In genomic region chr1:27671964-27672749, GRCh38 we compare ENCODE assay signal across 8 cellular contexts. TPM values are rescaled to one million over a fixed set of nuclear protein-coding genes. Genes with fewer than 3 reads are reported as not detected.
DNase-seq lines count a peak whose midpoint lies in the region; ATAC-seq and TF ChIP-seq lines count a peak whose summit lies in the region.

TSS of gene IFI6 (minus strand) at chr1:27672192. CDS start at chr1:27669314, 2,878 bp downstream.

- TF ChIP-seq CTCF in AG04449 (IDR thresholded peaks at IDR 0.05; ENCODE audit: insufficient read depth, low read length, missing control alignments) (peak; percentile 32), activated B cell treated with CpG ODN at 0.5 μM for 24 hours (IDR thresholded peaks at IDR 0.05) (no peak)

- H3K4me3 Mint-ChIP-seq in activated B cell treated with CpG ODN at 0.5 μM for 24 hours, result peak within 1 kb of the TSS; percentile 97
- peak within 1 kb of the TSS; percentile 88 for H3K4me3 Mint-ChIP-seq in central memory CD8-positive, alpha-beta T cell

- no peaks in the 10 kb centered on the region for H3K27me3 Mint-ChIP-seq in activated B cell treated with CpG ODN at 0.5 μM for 24 hours
- no peaks in the 10 kb centered on the region for H3K27me3 Mint-ChIP-seq in central memory CD8-positive, alpha-beta T cell

- peaks cover 31% of the 10 kb centered on the region for H3K4me1 Mint-ChIP-seq in activated B cell treated with CpG ODN at 0.5 μM for 24 hours
- peaks cover 29% of the 10 kb centered on the region for H3K4me1 Mint-ChIP-seq in central memory CD8-positive, alpha-beta T cell

- peak within 1 kb of the TSS; percentile 61 for H3K4me3 ChIP-seq in AG04449 (ENCODE audit: low read depth, low read length)

- ATAC-seq in GM18861 (IDR thresholded peaks at IDR 0.05; ENCODE audit: unreplicated experiment) (peak; percentile 72), HG03135 (IDR thresholded peaks at IDR 0.05; ENCODE audit: unreplicated experiment) (peak; percentile 84), activated B cell treated with CpG ODN at 0.5 μM for 24 hours (ENCODE audit: low read depth) (peak; percentile 90)
- peak; percentile 93 for ATAC-seq in central memory CD8-positive, alpha-beta T cell (replicated peaks; ENCODE audit: extremely low read depth, poor library complexity, severe bottlenecking)

- CTCF ChIA-PET in AG04449 (lab: Yijun Ruan, JAX) (interaction anchor here (0.8 to 13.1 kb wide), 12 partner anchors 10 to 375 kb away, joined by 3 to 687 read pairs (median 6); partner anchors contain the start of genes AHDC1, FAM76A and MAP3K6), activated B cell treated with CpG ODN at 0.5 μM for 24 hours (lab: Charles Lee) (interaction anchor here (0.7 to 1.8 kb wide), 11 partner anchors 29 to 376 kb away, joined by 3 to 7 read pairs (median 3); partner anchors contain the start of gene FAM76A)

- POLR2A ChIA-PET in AG04449 (lab: Yijun Ruan, JAX) (interaction anchor here (0.6 to 1.4 kb wide), 7 partner anchors 10 to 159 kb away, joined by 3 to 6 read pairs (median 3); partner anchors contain the start of genes FAM76A, PPP1R8 and STX12), activated B cell treated with CpG ODN at 0.5 μM for 24 hours (lab: Charles Lee) (interaction anchor here (0.5 to 4.2 kb wide), 13 partner anchors 9 to 785 kb away, joined by 3 to 26 read pairs (median 3); partner anchors contain the start of genes FAM76A, PPP1R8 and STX12)

- intact Hi-C loops in activated B cell treated with CpG ODN at 0.5 μM for 24 hours (cut with micrococcal nuclease), result loop anchor here (1.0 to 2.0 kb wide), 3 partner anchors 53 to 158 kb away; partner anchors contain the start of genes FAM76A, PPP1R8 and STX12

- DNase-seq in AG04449 (ENCODE audit: low read depth, low spot score) (peak; percentile 82), NCI-H226 (peak; percentile 93), activated B cell treated with CpG ODN at 0.5 μM for 24 hours (peak; percentile 63), islet precursor cell (peak; percentile 94)
- DNase-seq in central memory CD8-positive, alpha-beta T cell (ENCODE audit: low spot score in 2 of 2), result peak; percentile 44 to 63
- DNase-seq in stimulated activated CD4-positive, alpha-beta T cell treated with anti-CD3 and anti-CD28 coated beads, Interleukin-12 subunit alpha, Interleukin-12 subunit beta, amount 100 ng/mL, for 4 hours, result peak; percentile 52

- peaks cover 2% of the 10 kb centered on the region for H3K36me3 Mint-ChIP-seq in activated B cell treated with CpG ODN at 0.5 μM for 24 hours (ENCODE audit: low read depth)
- H3K36me3 Mint-ChIP-seq in central memory CD8-positive, alpha-beta T cell (ENCODE audit: insufficient read depth), result peaks cover 13% of the 10 kb centered on the region

- no peaks in the 10 kb centered on the region for H3K9me3 Mint-ChIP-seq in activated B cell treated with CpG ODN at 0.5 μM for 24 hours
- no peaks in the 10 kb centered on the region for H3K9me3 Mint-ChIP-seq in central memory CD8-positive, alpha-beta T cell

- H3K27ac Mint-ChIP-seq in activated B cell treated with CpG ODN at 0.5 μM for 24 hours, result peak within 1 kb of the TSS; percentile 98
- peak within 1 kb of the TSS; percentile 96 for H3K27ac Mint-ChIP-seq in central memory CD8-positive, alpha-beta T cell (ENCODE audit: low read depth)

RNA-seq across cellular contexts. Expression of gene IFI6, which starts in this region (rescaled TPM):
- 10.9 and 11.4 TPM in 2 replicates for total RNA-seq in activated B cell treated with CpG ODN at 0.5 μM for 24 hours

Comparison
In these comparisons a context has a peak if more than half of its experiments do, and no peak if none do; other contexts are left out.
1. Peak in every context shown above with its lines: DNase-seq, ATAC-seq and H3K4me3 ChIP-seq.